Comparison of ENCODE assay signal across 17 cellular contexts in the genomic region with DNA sequence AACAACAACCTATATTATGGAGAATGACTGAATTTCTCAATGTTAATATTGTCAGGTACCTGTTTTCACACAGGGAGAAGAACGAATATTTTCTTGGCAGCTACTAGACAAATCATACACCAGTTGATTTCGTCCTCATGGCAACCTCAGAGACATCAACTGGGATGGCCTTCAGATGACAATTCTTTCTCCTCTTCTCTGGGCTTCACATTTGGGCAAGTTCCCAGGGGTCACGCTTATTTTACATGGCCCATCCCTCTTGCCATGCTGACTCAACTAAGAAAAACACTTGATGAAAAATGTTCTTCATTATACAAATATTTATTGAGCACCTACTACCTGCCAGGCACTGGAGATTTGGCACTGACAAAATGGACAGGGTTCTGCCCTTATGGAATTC.
"Had no signal": no experiment of that assay in that cellular context is flagged by ENCODE, and none has a peak within 500 bp of the region (broad histone marks: within the 10 kb centered on the region; RNA-seq: fewer than 3 reads in every experiment).

No MANE protein-coding gene starts in this region.

- H3K36me3 Mint-ChIP-seq: natural killer cell had no signal

- H3K4me3 ChIP-seq: ovary, sigmoid colon, SJCRH30, thoracic aorta had no signal

- H3K36me3 ChIP-seq: brain microvascular endothelial cell, ovary, sigmoid colon, SJCRH30, thoracic aorta, WERI-Rb-1 had no signal

- ATAC-seq: natural killer cell; stimulated activated memory B cell treated with anti-CD40 and anti-IgM and Interleukin-4, amounts not matched to agents 10 μg/mL and 1 μg/mL and 100 μg/mL, for 72 hours had no signal

- H3K9me3 ChIP-seq: ovary, sigmoid colon, SJCRH30, thoracic aorta had no signal

- H3K27me3 ChIP-seq: brain microvascular endothelial cell, ovary, sigmoid colon, SJCRH30 had no signal

- DNase-seq: activated CD4-positive, alpha-beta T cell treated with anti-CD3 and anti-CD28 coated beads, Interleukin-2, amount 50 U/mL, for 4 hours; activated naive CD4-positive, alpha-beta T cell; anterior cingulate cortex; brain microvascular endothelial cell; cerebellar nuclear complex; effector CD8-positive, alpha-beta T cell; glutamatergic neuron; kidney glomerular epithelial cell; natural killer cell; ovary; sigmoid colon; SJCRH30; stimulated activated CD4-positive, alpha-beta T cell treated with anti-CD3 and anti-CD28 coated beads, Interleukin-4, amount 100 ng/mL, for 24 hours; T-helper 2 cell; WERI-Rb-1 had no signal

- H3K27ac ChIP-seq: brain microvascular endothelial cell, SJCRH30, thoracic aorta, WERI-Rb-1 had no signal

- H3K9me3 Mint-ChIP-seq: natural killer cell; stimulated activated memory B cell treated with anti-CD40 and anti-IgM and Interleukin-4, amounts not matched to agents 10 μg/mL and 1 μg/mL and 100 μg/mL, for 72 hours had no signal

- H3K27me3 Mint-ChIP-seq: stimulated activated memory B cell treated with anti-CD40 and anti-IgM and Interleukin-4, amounts not matched to agents 10 μg/mL and 1 μg/mL and 100 μg/mL, for 72 hours had no signal

- H3K4me3 Mint-ChIP-seq: natural killer cell; stimulated activated memory B cell treated with anti-CD40 and anti-IgM and Interleukin-4, amounts not matched to agents 10 μg/mL and 1 μg/mL and 100 μg/mL, for 72 hours had no signal
